8 cellular contexts compared by ENCODE assay signal in genomic region chrX:103686199-103687072, GRCh38. TPM values are rescaled to one million over a fixed set of nuclear protein-coding genes. Genes with fewer than 3 reads are reported as not detected.
DNase-seq lines count a peak whose midpoint lies in the region; ATAC-seq and TF ChIP-seq lines count a peak whose summit lies in the region.

MORF4L2 (minus strand) TSS chrX:103686699; CDS start chrX:103677027, 9,672 bp downstream.

- peak within 1 kb of the TSS; percentile 76 for H3K4me3 ChIP-seq in epithelial cell of proximal tubule (ENCODE audit: low read depth, low read length)

- DNase-seq in DMS114 treated with DMSO at 0.1 percent for 48 hours (lab: John Stamatoyannopoulos, UW; ENCODE audit: unreplicated experiment) (peak; percentile 97), OCI-M2 (lab: John Stamatoyannopoulos, UW; ENCODE audit: unreplicated experiment) (peak; percentile 47), activated T-cell treated with anti-CD3 and anti-CD28 coated beads for 4 hours (peak; percentile 74), epithelial cell of proximal tubule (ENCODE audit: low read depth) (peak; percentile 91), mucosa of gallbladder (ENCODE audit: low spot score) (peak; percentile 95)
- peak; percentile 62 for DNase-seq in stimulated activated CD8-positive, alpha-beta memory T cell treated with anti-CD3 and anti-CD28 coated beads, Interleukin-7, amount 100 ng/mL, for 1 hour (ENCODE audit: low read depth in 2 of 2)

- H3K9me3 Mint-ChIP-seq in IgD-negative memory B cell, result no peaks in the 10 kb centered on the region

- no peak for TF ChIP-seq CTCF in epithelial cell of proximal tubule (conservative IDR thresholded peaks at IDR 0.05; ENCODE audit: low read depth, low read length)

- peak within 1 kb of the TSS in 2 of 4 donors; percentile 64 to 82 for H3K4me3 Mint-ChIP-seq in IgD-negative memory B cell

- no peaks in the 10 kb centered on the region for H3K36me3 Mint-ChIP-seq in IgD-negative memory B cell

- ATAC-seq in GM21529 (IDR thresholded peaks at IDR 0.05; ENCODE audit: unreplicated experiment), result peak; percentile 90

- peaks cover 0 to 3% (median 0%) of the 10 kb centered on the region in 3 donors for H3K4me1 Mint-ChIP-seq in IgD-negative memory B cell

- H3K27me3 Mint-ChIP-seq in IgD-negative memory B cell, result peaks cover 3% of the 10 kb centered on the region

- H3K27ac Mint-ChIP-seq in IgD-negative memory B cell, result no peak within 1 kb of the TSS

RNA-seq across cellular contexts. Expression of gene MORF4L2, which starts in this region (rescaled TPM):
- 60.3 TPM for polyA plus RNA-seq in IgD-negative memory B cell
- total RNA-seq in epithelial cell of proximal tubule (273 and 369 TPM in 2 replicates), mucosa of gallbladder (254 TPM)

Comparison
In these comparisons a context has a peak if more than half of its experiments do, and no peak if none do; other contexts are left out.
1. Peak in every context shown above with its lines: DNase-seq, ATAC-seq and H3K4me3 ChIP-seq.
2. DNase-seq: peak in every context shown above with its lines; median percentile 97 in DMS114 treated with DMSO at 0.1 percent for 48 hours; 95 in mucosa of gallbladder; 91 in epithelial cell of proximal tubule; 74 in activated T-cell treated with anti-CD3 and anti-CD28 coated beads for 4 hours; 62 in stimulated activated CD8-positive, alpha-beta memory T cell treated with anti-CD3 and anti-CD28 coated beads, Interleukin-7, amount 100 ng/mL, for 1 hour; 47 in OCI-M2.